ENCODE assay signal across 24 cellular contexts in the genomic region with DNA sequence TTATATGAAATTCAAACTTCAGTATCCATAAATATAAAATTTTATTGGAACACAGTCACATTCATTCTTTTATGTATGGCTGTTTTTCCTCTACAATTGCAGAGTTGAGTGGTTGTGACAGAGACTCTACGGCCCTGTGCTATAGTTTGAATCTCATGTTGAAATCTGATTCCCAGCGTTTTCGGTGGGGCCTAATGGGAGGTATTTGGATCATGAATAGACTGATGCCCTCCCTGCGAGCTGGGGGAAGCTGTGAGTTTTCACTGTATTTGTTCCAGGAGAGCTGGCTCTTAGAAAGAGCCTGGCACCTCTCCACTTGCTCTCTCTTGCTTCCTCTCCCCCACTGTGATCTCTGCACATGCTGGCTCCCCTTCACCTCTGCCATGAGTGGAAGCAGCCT. TPM values are rescaled to one million over a fixed set of nuclear protein-coding genes. Genes with fewer than 3 reads are reported as not detected.
DNase-seq lines count a peak whose midpoint lies in the region; ATAC-seq, FAIRE-seq and TF ChIP-seq lines count a peak whose summit lies in the region.
"Had no signal": no experiment of that assay in that cellular context is flagged by ENCODE, and none has a peak within 500 bp of the region (broad histone marks: within the 10 kb centered on the region; RNA-seq: fewer than 3 reads in every experiment).

No MANE protein-coding gene starts in this region.

- peak overlapping the region in 1 of 2 donors; percentile 86 for H3K27ac Mint-ChIP-seq in natural killer cell
- H3K27ac Mint-ChIP-seq: activated CD8-positive, alpha-beta T cell treated with anti-CD3 and anti-CD28 coated beads, Interleukin-2, amount 10 ng/mL, durations not matched to agents 7 days and 5 days; activated naive CD4-positive, alpha-beta T cell treated with anti-CD3 and anti-CD28 coated beads, Interleukin-2, amount 50 U/mL, for 24 hours; activated T-cell treated with anti-CD3 and anti-CD28 coated beads, Interleukin-2, amount 50 U/mL, for 24 hours; HFFc6 had no signal

- no peaks in the 10 kb centered on the region for H3K9me3 ChIP-seq in H1 (ENCODE audit: insufficient read depth in 2 of 2, low read depth in 1 of 2, low read length in 1 of 2)
- H3K9me3 ChIP-seq: heart left ventricle, left ventricle myocardium inferior, mucosa of descending colon, spleen had no signal

- H3K4ac ChIP-seq in H1 (replicated peaks; ENCODE audit: insufficient read length, low read depth, low read length): no peak overlapping the region

- H3K27ac ChIP-seq in H1 (ENCODE audit: low read depth, low read length) (no peak overlapping the region), coronary artery (no peak overlapping the region)
- H3K27ac ChIP-seq: left ventricle myocardium inferior, SK-N-MC had no signal

- no peak overlapping the region for H4K91ac ChIP-seq in H1 (replicated peaks; ENCODE audit: insufficient read length, low read length)

- H3K79me1 ChIP-seq in H1 (ENCODE audit: low read depth, low read length): no peaks in the 10 kb centered on the region

- no peak overlapping the region for H2AFZ ChIP-seq in H1 (ENCODE audit: low read length)

- no peak for TF ChIP-seq EP300 in H1 (IDR thresholded peaks at IDR 0.05; ENCODE audit: borderline replicate concordance in 1 of 2, low read depth in 2 of 2, low read length in 2 of 2)

- no peak for FAIRE-seq in H1 (lab: Jason Lieb, UNC)

- H3K23me2 ChIP-seq in H1 (ENCODE audit: low read depth, low read length): peaks cover 3% of the 10 kb centered on the region

- no peak overlapping the region for H3K23ac ChIP-seq in H1 (ENCODE audit: insufficient read length)

- no peaks in the 10 kb centered on the region for H4K20me1 ChIP-seq in H1 (replicated peaks in 1 of 2; ENCODE audit: control insufficient read depth in 1 of 2, insufficient read depth in 2 of 2, low read length in 2 of 2)

- TF ChIP-seq RAD21 in H1 (IDR thresholded peaks at IDR 0.05 in 1 of 2, conservative IDR thresholded peaks at IDR 0.05 in 1 of 2; ENCODE audit: low read depth in 2 of 2, low read length in 2 of 2): no peak

- H3K56ac ChIP-seq in H1 (replicated peaks; ENCODE audit: insufficient read length, low read depth, low read length): no peak overlapping the region

- H2BK12ac ChIP-seq in H1 (ENCODE audit: low read depth, low read length): no peak overlapping the region

- no peak overlapping the region for H2AK5ac ChIP-seq in H1 (ENCODE audit: low read depth, low read length)

- intact Hi-C loops in natural killer cell (cut with micrococcal nuclease): no loop called here

- 50% methylated on average over 4 of the region's 4 CpGs; no CpG with 5 or more reads in 1 of the 2 experiments for WGBS in H1 (ENCODE audit: extremely low coverage in 1 of 2, insufficient coverage in 1 of 2, insufficient read length in 1 of 2, insufficient replicate concordance in 2 of 2, low coverage in 1 of 2, low lambda C conversion rate in 2 of 2, missing lambda C conversion rate in 1 of 2), 2 experiments

- peak overlapping the region in 1 of 2 experiments; percentile 24; a peak in 2 of 4 replicates for H3K4me2 ChIP-seq in H1 (ENCODE audit: insufficient read depth in 1 of 2, low read depth in 2 of 2, low read length in 2 of 2)

- no peak for TF ChIP-seq CTCF in H1 (IDR thresholded peaks at IDR 0.05; ENCODE audit: control extremely low read depth in 1 of 3, insufficient read depth in 1 of 3, low read depth in 1 of 3, low read length in 3 of 3)
- no peak for TF ChIP-seq CTCF in coronary artery (IDR thresholded peaks at IDR 0.05)
- no peak for TF ChIP-seq CTCF in natural killer cell (IDR thresholded peaks at IDR 0.05)

- H3K14ac ChIP-seq in H1 (ENCODE audit: insufficient read length): no peak overlapping the region

- H2BK20ac ChIP-seq in H1 (ENCODE audit: low read length): no peak overlapping the region

- H3K9ac ChIP-seq in H1 (replicated peaks in 1 of 4; ENCODE audit: extremely low read depth in 1 of 4, low read depth in 3 of 4, low read length in 3 of 4): no peak overlapping the region

- no peak overlapping the region for H3K4me3 ChIP-seq in H1 (ENCODE audit: extremely low read depth in 1 of 4, insufficient read depth in 2 of 4, low read depth in 3 of 4, low read length in 4 of 4)
- H3K4me3 ChIP-seq in coronary artery: no peak overlapping the region
- H3K4me3 ChIP-seq: heart left ventricle, left ventricle myocardium inferior, mucosa of descending colon, SK-N-MC, spleen had no signal

- H3K4me1 ChIP-seq in H1 (replicated peaks in 1 of 4; ENCODE audit: control insufficient read depth in 3 of 4, insufficient read depth in 4 of 4, low read length in 3 of 4): peaks cover 4 to 7% (median 6%) of the 10 kb centered on the region in 4 experiments; a peak in 6 of 7 replicates

- peaks cover 0 to 10% (median 4%) of the 10 kb centered on the region in 4 experiments; a peak in 4 of 7 replicates for H3K27me3 ChIP-seq in H1 (replicated peaks in 1 of 4; ENCODE audit: control insufficient read depth in 3 of 4, extremely low read depth in 1 of 4, insufficient read depth in 3 of 4, low read length in 3 of 4)
- H3K27me3 ChIP-seq: heart left ventricle, spleen had no signal

- no peaks in the 10 kb centered on the region for H3K79me2 ChIP-seq in H1 (ENCODE audit: control insufficient read depth in 1 of 2, insufficient read depth in 2 of 2, low read length in 2 of 2)

- DNase-seq in NCI-H1092 (lab: John Stamatoyannopoulos, UW) (peak; percentile 66), NCI-H69 (lab: John Stamatoyannopoulos, UW) (peak; percentile 1), H1 (ENCODE audit: low read depth in 1 of 2, low spot score in 2 of 2) (no peak), pons (ENCODE audit: low spot score) (peak; percentile 7), coronary artery (ENCODE audit: low spot score) (no peak), DMS53 (lab: John Stamatoyannopoulos, UW) (no peak), natural killer cell (no peak)
- DNase-seq: activated CD4-positive, CD25-positive, alpha-beta regulatory T cell; activated CD8-positive, alpha-beta T cell treated with anti-CD3 and anti-CD28 coated beads, Interleukin-2, amount 10 ng/mL, durations not matched to agents 7 days and 5 days; activated T-cell treated with anti-CD3 and anti-CD28 coated beads, Interleukin-2, amount 50 U/mL, for 24 hours; AML-193; heart left ventricle; HFFc6; left ventricle myocardium inferior; mucosa of descending colon; NCI-H1436; NCI-H2227 treated with DMSO at 0.1 percent for 48 hours; spleen; stimulated activated CD4-positive, alpha-beta T cell treated with anti-CD3 and anti-CD28 coated beads, Interleukin-4, amount 100 ng/mL, for 24 hours; T-helper 9 cell had no signal

- peak overlapping the region; percentile 25; the same call in 1 of the 2 replicates for H3K18ac ChIP-seq in H1 (ENCODE audit: extremely low read depth, low read length)

- CTCF ChIA-PET in H1 (lab: Charles Lee; ENCODE audit: partially characterized antibody): interaction anchor here (0.7 to 2.3 kb wide), 4 partner anchors 10 to 38 kb away, joined by 3 to 9 read pairs (median 6); no protein-coding TSS in a partner anchor

- H3K36me3 ChIP-seq in H1 (ENCODE audit: control insufficient read depth in 2 of 4, insufficient read depth in 4 of 4, low read length in 3 of 4): no peaks in the 10 kb centered on the region
- H3K36me3 ChIP-seq: left ventricle myocardium inferior, spleen had no signal

- POLR2A ChIA-PET in H1 (lab: Charles Lee; ENCODE audit: partially characterized antibody): interaction anchor here (1.5 to 2.0 kb wide), 3 partner anchors 15 to 42 kb away, joined by 3 to 24 read pairs (median 3); partner anchors contain the start of gene TP53I3

- no peak for ATAC-seq in GM21360 (IDR thresholded peaks at IDR 0.05; ENCODE audit: unreplicated experiment)
- ATAC-seq in natural killer cell: no peak
- ATAC-seq: activated CD8-positive, alpha-beta T cell treated with anti-CD3 and anti-CD28 coated beads, Interleukin-2, amount 10 ng/mL, durations not matched to agents 7 days and 5 days; heart left ventricle; mucosa of descending colon had no signal

- no peaks in the 10 kb centered on the region for H3K9me3 Mint-ChIP-seq in natural killer cell
- H3K9me3 Mint-ChIP-seq: activated naive CD4-positive, alpha-beta T cell treated with anti-CD3 and anti-CD28 coated beads, Interleukin-2, amount 50 U/mL, for 24 hours; activated T-cell treated with anti-CD3 and anti-CD28 coated beads, Interleukin-2, amount 50 U/mL, for 24 hours; HFFc6 had no signal

- H2BK120ac ChIP-seq in H1 (replicated peaks; ENCODE audit: low read depth, low read length): no peak overlapping the region

- no peaks in the 10 kb centered on the region for H3K36me3 Mint-ChIP-seq in natural killer cell
- H3K36me3 Mint-ChIP-seq: activated naive CD4-positive, alpha-beta T cell treated with anti-CD3 and anti-CD28 coated beads, Interleukin-2, amount 50 U/mL, for 24 hours had no signal

- H4K5ac ChIP-seq in H1 (ENCODE audit: insufficient read length, low read depth, low read length): no peak overlapping the region

- H2BK5ac ChIP-seq in H1 (ENCODE audit: low read depth, low read length): no peak overlapping the region

- no peaks in the 10 kb centered on the region for H3K27me3 Mint-ChIP-seq in natural killer cell (ENCODE audit: low read depth in 2 of 2)
- H3K27me3 Mint-ChIP-seq: activated naive CD4-positive, alpha-beta T cell treated with anti-CD3 and anti-CD28 coated beads, Interleukin-2, amount 50 U/mL, for 24 hours had no signal

- no peak overlapping the region for H4K8ac ChIP-seq in H1 (ENCODE audit: extremely low read depth, insufficient read depth, low read length)

- H2BK15ac ChIP-seq in H1 (ENCODE audit: low read length): no peak overlapping the region

- peaks cover 15 to 23% of the 10 kb centered on the region in 2 donors for H3K4me1 Mint-ChIP-seq in natural killer cell

- no peak overlapping the region for H3K4me3 Mint-ChIP-seq in natural killer cell

- no peak for TF ChIP-seq POLR2A in H1 (IDR thresholded peaks at IDR 0.05; ENCODE audit: control extremely low read depth in 1 of 2, low read depth in 2 of 2, low read length in 2 of 2)

RNA-seq across cellular contexts. Expression of gene PFN4, which starts 1.7 kb away (rescaled TPM):
- not detected in 2 replicates for total RNA-seq in H1 (2021; fragmentation: NEBNext Ultra II Directional; extraction: Animal tissue kit (Norgen Biotek cat#: 25700))
- polyA plus RNA-seq in H1 (2011; rRNA removed): not detected in 2 replicates
- 0.17 TPM for polyA plus RNA-seq in H1 (2011; cell fraction: cytosol; rRNA removed)
- not detected for polyA plus RNA-seq in H1 (2011; cell fraction: nucleus; rRNA removed)
- polyA plus RNA-seq in H1 (2012, experiment 1 of 2): 0.48 TPM in 1 of 4 replicates, not detected in the others
- not detected for polyA plus RNA-seq in H1 (2012, experiment 2 of 2)
- 0.55 TPM for polyA plus RNA-seq in H1 (2013, experiment 1 of 2)
- 0.31 TPM for polyA plus RNA-seq in H1 (2013, experiment 2 of 2)
- not detected in 2 replicates for polyA minus RNA-seq in H1 (2011; rRNA and poly(A)+ RNA removed)
- 2.6 TPM for polyA minus RNA-seq in H1 (2011; cell fraction: cytosol; rRNA and poly(A)+ RNA removed)
- polyA minus RNA-seq in H1 (2011; cell fraction: nucleus; rRNA and poly(A)+ RNA removed): 3.8 TPM
- not detected for total RNA-seq in natural killer cell
- total RNA-seq: mucosa of descending colon had no signal

RNA-seq across cellular contexts. Expression of gene FAM228B, which starts 1.8 kb away (rescaled TPM):
- 3.2 and 3.5 TPM in 2 replicates for total RNA-seq in H1 (2021; fragmentation: NEBNext Ultra II Directional; extraction: Animal tissue kit (Norgen Biotek cat#: 25700))
- polyA plus RNA-seq in H1 (2011; rRNA removed): 0.97 and 1.4 TPM in 2 replicates
- polyA plus RNA-seq in H1 (2011; cell fraction: cytosol; rRNA removed): 1.0 TPM
- polyA plus RNA-seq in H1 (2011; cell fraction: nucleus; rRNA removed): 1.3 TPM
- polyA plus RNA-seq in H1 (2012, experiment 1 of 2): 1.7 to 2.3 TPM (median 2.0 TPM) in 4 replicates
- not detected for polyA plus RNA-seq in H1 (2012, experiment 2 of 2)
- polyA plus RNA-seq in H1 (2013, experiment 1 of 2): 3.6 TPM
- polyA plus RNA-seq in H1 (2013, experiment 2 of 2): 3.7 TPM
- polyA minus RNA-seq in H1 (2011; rRNA and poly(A)+ RNA removed): 1.8 and 3.2 TPM in 2 replicates
- 2.6 TPM for polyA minus RNA-seq in H1 (2011; cell fraction: cytosol; rRNA and poly(A)+ RNA removed)
- 3.3 TPM for polyA minus RNA-seq in H1 (2011; cell fraction: nucleus; rRNA and poly(A)+ RNA removed)
- total RNA-seq in natural killer cell: 10 to 100 TPM; 31.4 to 35.9 (median 31.5) TPM

RNA-seq across cellular contexts. Expression of gene TP53I3, which starts 36.8 kb away (rescaled TPM):
- 29.4 and 30.1 TPM in 2 replicates for total RNA-seq in H1 (2021; fragmentation: NEBNext Ultra II Directional; extraction: Animal tissue kit (Norgen Biotek cat#: 25700))
- 34.5 and 36.3 TPM in 2 replicates for polyA plus RNA-seq in H1 (2011; rRNA removed)
- polyA plus RNA-seq in H1 (2011; cell fraction: cytosol; rRNA removed): 46.1 TPM
- 59.1 TPM for polyA plus RNA-seq in H1 (2011; cell fraction: nucleus; rRNA removed)
- polyA plus RNA-seq in H1 (2012, experiment 1 of 2): 36.3 to 44.3 TPM (median 40.3 TPM) in 4 replicates
- polyA plus RNA-seq in H1 (2012, experiment 2 of 2): 32.4 TPM
- 19.8 TPM for polyA plus RNA-seq in H1 (2013, experiment 1 of 2)
- 19.2 TPM for polyA plus RNA-seq in H1 (2013, experiment 2 of 2)
- polyA minus RNA-seq in H1 (2011; rRNA and poly(A)+ RNA removed): 16.0 and 23.1 TPM in 2 replicates
- polyA minus RNA-seq in H1 (2011; cell fraction: cytosol; rRNA and poly(A)+ RNA removed): 14.9 TPM
- 29.0 TPM for polyA minus RNA-seq in H1 (2011; cell fraction: nucleus; rRNA and poly(A)+ RNA removed)
- total RNA-seq in natural killer cell: 1 to 10 TPM; 1.6 to 2.6 (median 2.0) TPM

RNA-seq across cellular contexts. Expression of gene SF3B6, which starts 45.3 kb away (rescaled TPM):
- 126 and 127 TPM in 2 replicates for total RNA-seq in H1 (2021; fragmentation: NEBNext Ultra II Directional; extraction: Animal tissue kit (Norgen Biotek cat#: 25700))
- polyA plus RNA-seq in H1 (2011; rRNA removed): 86.6 and 155 TPM in 2 replicates
- polyA plus RNA-seq in H1 (2011; cell fraction: cytosol; rRNA removed): 176 TPM
- polyA plus RNA-seq in H1 (2011; cell fraction: nucleus; rRNA removed): 33.1 TPM
- 105 to 184 TPM (median 117 TPM) in 4 replicates for polyA plus RNA-seq in H1 (2012, experiment 1 of 2)
- 246 TPM for polyA plus RNA-seq in H1 (2012, experiment 2 of 2)
- 180 TPM for polyA plus RNA-seq in H1 (2013, experiment 1 of 2)
- 197 TPM for polyA plus RNA-seq in H1 (2013, experiment 2 of 2)
- 21.8 and 39.5 TPM in 2 replicates for polyA minus RNA-seq in H1 (2011; rRNA and poly(A)+ RNA removed)
- polyA minus RNA-seq in H1 (2011; cell fraction: cytosol; rRNA and poly(A)+ RNA removed): 36.9 TPM
- polyA minus RNA-seq in H1 (2011; cell fraction: nucleus; rRNA and poly(A)+ RNA removed): 22.6 TPM
- total RNA-seq in natural killer cell: 10 to 100 TPM; 57.2 to 65.1 (median 57.4) TPM

RNA-seq across cellular contexts. Expression of gene FAM228A, which starts 53.4 kb away (rescaled TPM):
- not detected in 2 replicates for total RNA-seq in H1 (2021; fragmentation: NEBNext Ultra II Directional; extraction: Animal tissue kit (Norgen Biotek cat#: 25700))
- polyA plus RNA-seq in H1 (2011; rRNA removed): not detected in 2 replicates
- polyA plus RNA-seq in H1 (2011; cell fraction: cytosol; rRNA removed): not detected
- polyA plus RNA-seq in H1 (2011; cell fraction: nucleus; rRNA removed): not detected
- not detected in 4 replicates for polyA plus RNA-seq in H1 (2012, experiment 1 of 2)
- 0.09 TPM for polyA plus RNA-seq in H1 (2012, experiment 2 of 2)
- polyA plus RNA-seq in H1 (2013, experiment 1 of 2): not detected
- 0.06 TPM for polyA plus RNA-seq in H1 (2013, experiment 2 of 2)
- 0.10 TPM in 1 of 2 replicates, not detected in the other for polyA minus RNA-seq in H1 (2011; rRNA and poly(A)+ RNA removed)
- not detected for polyA minus RNA-seq in H1 (2011; cell fraction: cytosol; rRNA and poly(A)+ RNA removed)
- 0.60 TPM for polyA minus RNA-seq in H1 (2011; cell fraction: nucleus; rRNA and poly(A)+ RNA removed)
- under 1 TPM in 2 of 3 donors, not detected in 1; 0.34 to 0.82 TPM for total RNA-seq in natural killer cell
- total RNA-seq: activated CD8-positive, alpha-beta T cell treated with anti-CD3 and anti-CD28 coated beads, Interleukin-2, amount 10 ng/mL, durations not matched to agents 7 days and 5 days; Daoy; HFFc6 had no signal

Comparison
In these comparisons a context has a peak if more than half of its experiments do, and no peak if none do; other contexts are left out.
1. DNase-seq: peak in NCI-H1092 (single experiment), NCI-H69 (single experiment) and pons (single experiment); none in H1 (0 of 2), coronary artery (single experiment), DMS53 (single experiment) and natural killer cell (single experiment).